In genomic region chr15:24107524-24107923, GRCh38 we compare ENCODE assay signal across 5 cellular contexts.
DNase-seq lines count a peak whose midpoint lies in the region; ATAC-seq and TF ChIP-seq lines count a peak whose summit lies in the region.
"Not testable (repeated sequence)": the region's sequence is repeated elsewhere in the genome, so short reads cannot be mapped to it uniquely, and the experiment has no call there.

No MANE protein-coding gene starts in this region.

- H3K4me1 ChIP-seq in MM.1S (ENCODE audit: low read length); OCI-LY3 (ENCODE audit: low read length); mucosa of descending colon (ENCODE audit: low read depth): not testable (repeated sequence)

- not testable (repeated sequence) for H3K79me2 ChIP-seq in MM.1S (ENCODE audit: low read length); OCI-LY3 (ENCODE audit: low read length)

- not testable (repeated sequence) for DNase-seq in MM.1S, left colon, mucosa of descending colon
- peak; percentile 45 for DNase-seq in ureter (ENCODE audit: low spot score)

- peak overlapping the region; percentile 27; the same call in 1 of the 2 replicates for H3K4me3 ChIP-seq in MM.1S (ENCODE audit: low read length)
- not testable (repeated sequence) for H3K4me3 ChIP-seq in OCI-LY3 (ENCODE audit: low read length); mucosa of descending colon

- intact Hi-C loops in left colon (cut with DNase I, micrococcal nuclease); mucosa of descending colon (cut with DNase I, micrococcal nuclease): not testable (repeated sequence)

- not testable (repeated sequence) for H3K9me3 ChIP-seq in MM.1S (replicated peaks; ENCODE audit: insufficient read depth, low read length); OCI-LY3 (ENCODE audit: insufficient read depth, low read length); mucosa of descending colon

- TF ChIP-seq CTCF in MM.1S (IDR thresholded peaks at IDR 0.05; ENCODE audit: low read length); OCI-LY3 (IDR thresholded peaks at IDR 0.05; ENCODE audit: low read depth, low read length); mucosa of descending colon (IDR thresholded peaks at IDR 0.05): not testable (repeated sequence)

- not testable (repeated sequence) for H4K20me1 ChIP-seq in MM.1S (ENCODE audit: insufficient read depth, low read length); OCI-LY3 (ENCODE audit: insufficient read depth, low read length)

- peak; percentile 6 for ATAC-seq in left colon
- ATAC-seq in mucosa of descending colon: peak; percentile 34

- not testable (repeated sequence) for H3K27me3 ChIP-seq in MM.1S (replicated peaks; ENCODE audit: insufficient read depth, low read length); OCI-LY3 (ENCODE audit: low read depth, low read length)

- not testable (repeated sequence) for H3K36me3 ChIP-seq in MM.1S (replicated peaks; ENCODE audit: insufficient read depth, low read length); OCI-LY3 (replicated peaks; ENCODE audit: low read depth, low read length); mucosa of descending colon (ENCODE audit: low read depth)

- H3K4me2 ChIP-seq in MM.1S (ENCODE audit: low read depth, low read length): peak overlapping the region; percentile 30; the same call in 1 of the 2 replicates
- peak overlapping the region; percentile 17; the same call in 1 of the 2 replicates for H3K4me2 ChIP-seq in OCI-LY3 (ENCODE audit: low read length)

- not testable (repeated sequence) for H3F3A ChIP-seq in MM.1S (ENCODE audit: insufficient read depth, low read length)

- not testable (repeated sequence) for H3K9me2 ChIP-seq in MM.1S (replicated peaks; ENCODE audit: insufficient read depth, low read length)

- not testable (repeated sequence) for H3K27ac ChIP-seq in MM.1S (ENCODE audit: low read length); OCI-LY3 (ENCODE audit: low read length)

- H3K9ac ChIP-seq in MM.1S (ENCODE audit: low read length); OCI-LY3 (ENCODE audit: low read length): not testable (repeated sequence)

- peak overlapping the region; percentile 50 for H2AFZ ChIP-seq in MM.1S (ENCODE audit: low read length)
- not testable (repeated sequence) for H2AFZ ChIP-seq in OCI-LY3 (ENCODE audit: low read depth, low read length)
